Comparison of ENCODE assay signal across 36 cellular contexts in genomic region chr6:161745128-161745527, GRCh38.
"Had no signal": no experiment of that assay in that cellular context is flagged by ENCODE, and none has a peak within 500 bp of the region (broad histone marks: within the 10 kb centered on the region; RNA-seq: fewer than 3 reads in every experiment).

No MANE protein-coding gene starts in this region.

- H3K9me3 ChIP-seq: ascending aorta had no signal

- H3K9me3 Mint-ChIP-seq: activated B cell treated with CpG ODN at 0.5 μM for 24 hours; activated CD4-positive, alpha-beta memory T cell treated with anti-CD3 and anti-CD28 coated beads, Interleukin-2, amount 10 ng/mL, durations not matched to agents 7 days and 5 days; activated naive CD4-positive, alpha-beta T cell treated with anti-CD3 and anti-CD28 coated beads, Interleukin-2, amount 50 U/mL, for 24 hours; activated naive CD8-positive, alpha-beta T cell treated with anti-CD3 and anti-CD28 coated beads, Interleukin-2, amount 10 ng/mL, durations not matched to agents 7 days and 5 days; activated naive CD8-positive, alpha-beta T cell treated with anti-CD3 and anti-CD28 coated beads, Interleukin-2, amount 50 U/mL, for 24 hours; activated T-helper 2 cell treated with anti-CD3 and anti-CD28 coated beads, Interferon-gamma antibody, Interleukin-2, Interleukin-4, amounts not matched to agents 10 μg/mL and 5 μg/mL and 100 μg/mL, durations not matched to agents 14 hours and 24 hours and 36 hours; central memory CD8-positive, alpha-beta T cell; T-helper 1 cell treated with Interleukin-12 subunit alpha and Interleukin-12 subunit beta and Interleukin-4 antibody, amounts not matched to agents 30 μg/mL and 1 μg/mL, for 36 hours; T-helper 2 cell treated with Interferon-gamma antibody and Interleukin-4, amounts not matched to agents 5 μg/mL and 100 μg/mL, for 36 hours had no signal

- H3K36me3 Mint-ChIP-seq: activated CD8-positive, alpha-beta memory T cell treated with anti-CD3 and anti-CD28 coated beads, Interleukin-2, amount 10 ng/mL, durations not matched to agents 7 days and 5 days; activated naive CD4-positive, alpha-beta T cell treated with anti-CD3 and anti-CD28 coated beads, Interleukin-2, amount 10 ng/mL, durations not matched to agents 7 days and 5 days; activated naive CD4-positive, alpha-beta T cell treated with anti-CD3 and anti-CD28 coated beads, Interleukin-2, amount 50 U/mL, for 24 hours; activated naive CD8-positive, alpha-beta T cell treated with anti-CD3 and anti-CD28 coated beads, Interleukin-2, amount 10 ng/mL, durations not matched to agents 7 days and 5 days had no signal

- DNase-seq: activated B cell treated with CpG ODN at 0.5 μM for 24 hours; activated CD4-positive, alpha-beta memory T cell treated with anti-CD3 and anti-CD28 coated beads, Interleukin-2, amount 10 ng/mL, durations not matched to agents 7 days and 5 days; activated CD4-positive, alpha-beta T cell treated with anti-CD3 and anti-CD28 coated beads for 48 hours; activated CD4-positive, alpha-beta T cell treated with anti-CD3 and anti-CD28 coated beads, Interleukin-2, amount 10 ng/mL, durations not matched to agents 7 days and 5 days; activated CD4-positive, alpha-beta T cell treated with anti-CD3 and anti-CD28 coated beads, Interleukin-2, amount 50 U/mL, for 48 hours; activated CD4-positive, CD25-positive, alpha-beta regulatory T cell treated with anti-CD3 and anti-CD28 coated beads, Interleukin-2, amount 50 U/mL, for 72 hours; activated CD8-positive, alpha-beta memory T cell treated with anti-CD3 and anti-CD28 coated beads for 24 hours; activated CD8-positive, alpha-beta memory T cell treated with anti-CD3 and anti-CD28 coated beads, Interleukin-2, amount 10 ng/mL, durations not matched to agents 7 days and 5 days; activated CD8-positive, alpha-beta memory T cell treated with anti-CD3 and anti-CD28 coated beads, Interleukin-2, amount 50 U/mL, for 48 hours; activated CD8-positive, alpha-beta T cell treated with anti-CD3 and anti-CD28 coated beads, Interleukin-2, amount 10 ng/mL, durations not matched to agents 7 days and 5 days; activated effector memory CD4-positive, alpha-beta T cell treated with Interleukin-2 at 50 U/mL for 16 hours; activated gamma-delta T cell; activated naive CD4-positive, alpha-beta T cell treated with anti-CD3 and anti-CD28 coated beads, Interleukin-2, amount 10 ng/mL, durations not matched to agents 7 days and 5 days; activated naive CD4-positive, alpha-beta T cell treated with Interleukin-2 at 50 U/mL for 16 hours; activated naive CD8-positive, alpha-beta T cell treated with anti-CD3 and anti-CD28 coated beads, Interleukin-2, amount 10 ng/mL, durations not matched to agents 7 days and 5 days; activated naive CD8-positive, alpha-beta T cell treated with anti-CD3 and anti-CD28 coated beads, Interleukin-2, amount 50 U/mL, for 24 hours; activated T-cell treated with anti-CD3 and anti-CD28 coated beads, Interleukin-2, amount 50 U/mL, for 24 hours; activated T-cell treated with anti-CD3 and anti-CD28 coated beads, Interleukin-2, amount 50 U/mL, for 48 hours; amygdala; anterior cingulate cortex; caudate nucleus; cerebellar nuclear complex; T-helper 1 cell; T-helper 2 cell; T-helper 9 cell had no signal

- FAIRE-seq: bronchial epithelial cell, TTC549 had no signal

- H3K27ac Mint-ChIP-seq: activated B cell treated with CpG ODN at 0.5 μM for 24 hours; activated CD4-positive, alpha-beta memory T cell treated with anti-CD3 and anti-CD28 coated beads, Interleukin-2, amount 10 ng/mL, durations not matched to agents 7 days and 5 days; activated CD4-positive, alpha-beta T cell treated with anti-CD3 and anti-CD28 coated beads, Interleukin-2, amount 10 ng/mL, durations not matched to agents 7 days and 5 days; activated CD8-positive, alpha-beta memory T cell treated with anti-CD3 and anti-CD28 coated beads, Interleukin-2, amount 10 ng/mL, durations not matched to agents 7 days and 5 days; activated CD8-positive, alpha-beta T cell treated with anti-CD3 and anti-CD28 coated beads, Interleukin-2, amount 10 ng/mL, durations not matched to agents 7 days and 5 days; activated naive CD4-positive, alpha-beta T cell treated with anti-CD3 and anti-CD28 coated beads, Interleukin-2, amount 10 ng/mL, durations not matched to agents 7 days and 5 days; activated naive CD4-positive, alpha-beta T cell treated with anti-CD3 and anti-CD28 coated beads, Interleukin-2, amount 50 U/mL, for 24 hours; activated naive CD8-positive, alpha-beta T cell; activated naive CD8-positive, alpha-beta T cell treated with anti-CD3 and anti-CD28 coated beads, Interleukin-2, amount 10 ng/mL, durations not matched to agents 7 days and 5 days; activated naive CD8-positive, alpha-beta T cell treated with anti-CD3 and anti-CD28 coated beads, Interleukin-2, amount 50 U/mL, for 24 hours; activated T-cell treated with anti-CD3 and anti-CD28 coated beads, Interleukin-2, amount 50 U/mL, for 24 hours; activated T-helper 2 cell treated with anti-CD3 and anti-CD28 coated beads, Interferon-gamma antibody, Interleukin-2, Interleukin-4, amounts not matched to agents 10 μg/mL and 5 μg/mL and 100 μg/mL, durations not matched to agents 14 hours and 24 hours and 36 hours; T-helper 1 cell treated with Interleukin-12 subunit alpha and Interleukin-12 subunit beta and Interleukin-4 antibody, amounts not matched to agents 30 μg/mL and 1 μg/mL, for 36 hours; T-helper 2 cell treated with Interferon-gamma antibody and Interleukin-4, amounts not matched to agents 5 μg/mL and 100 μg/mL, for 36 hours had no signal

- H3K36me3 ChIP-seq: ascending aorta, cardiac muscle cell had no signal

- ATAC-seq: activated CD8-positive, alpha-beta memory T cell treated with anti-CD3 and anti-CD28 coated beads, Interleukin-2, amount 10 ng/mL, durations not matched to agents 7 days and 5 days; activated CD8-positive, alpha-beta T cell treated with anti-CD3 and anti-CD28 coated beads, Interleukin-2, amount 10 ng/mL, durations not matched to agents 7 days and 5 days; activated naive CD8-positive, alpha-beta T cell treated with anti-CD3 and anti-CD28 coated beads, Interleukin-2, amount 50 U/mL, for 24 hours had no signal

- H3K4me1 Mint-ChIP-seq: activated B cell treated with CpG ODN at 0.5 μM for 24 hours; activated CD4-positive, alpha-beta memory T cell treated with anti-CD3 and anti-CD28 coated beads, Interleukin-2, amount 10 ng/mL, durations not matched to agents 7 days and 5 days; activated naive CD4-positive, alpha-beta T cell treated with anti-CD3 and anti-CD28 coated beads, Interleukin-2, amount 10 ng/mL, durations not matched to agents 7 days and 5 days; activated naive CD4-positive, alpha-beta T cell treated with anti-CD3 and anti-CD28 coated beads, Interleukin-2, amount 50 U/mL, for 24 hours; activated naive CD8-positive, alpha-beta T cell treated with anti-CD3 and anti-CD28 coated beads, Interleukin-2, amount 10 ng/mL, durations not matched to agents 7 days and 5 days; activated naive CD8-positive, alpha-beta T cell treated with anti-CD3 and anti-CD28 coated beads, Interleukin-2, amount 50 U/mL, for 24 hours; central memory CD8-positive, alpha-beta T cell had no signal

- H3K27me3 Mint-ChIP-seq: activated B cell treated with CpG ODN at 0.5 μM for 24 hours; activated CD4-positive, alpha-beta memory T cell treated with anti-CD3 and anti-CD28 coated beads, Interleukin-2, amount 10 ng/mL, durations not matched to agents 7 days and 5 days; activated CD4-positive, alpha-beta T cell treated with anti-CD3 and anti-CD28 coated beads, Interleukin-2, amount 10 ng/mL, durations not matched to agents 7 days and 5 days; activated CD8-positive, alpha-beta memory T cell treated with anti-CD3 and anti-CD28 coated beads, Interleukin-2, amount 10 ng/mL, durations not matched to agents 7 days and 5 days; activated naive CD4-positive, alpha-beta T cell treated with anti-CD3 and anti-CD28 coated beads, Interleukin-2, amount 10 ng/mL, durations not matched to agents 7 days and 5 days; activated naive CD4-positive, alpha-beta T cell treated with anti-CD3 and anti-CD28 coated beads, Interleukin-2, amount 50 U/mL, for 24 hours; activated naive CD8-positive, alpha-beta T cell; activated naive CD8-positive, alpha-beta T cell treated with anti-CD3 and anti-CD28 coated beads, Interleukin-2, amount 10 ng/mL, durations not matched to agents 7 days and 5 days; activated naive CD8-positive, alpha-beta T cell treated with anti-CD3 and anti-CD28 coated beads, Interleukin-2, amount 50 U/mL, for 24 hours; activated T-cell treated with anti-CD3 and anti-CD28 coated beads, Interleukin-2, amount 50 U/mL, for 24 hours; central memory CD8-positive, alpha-beta T cell had no signal

- H3K4me3 Mint-ChIP-seq: activated B cell treated with CpG ODN at 0.5 μM for 24 hours; activated CD4-positive, alpha-beta memory T cell treated with anti-CD3 and anti-CD28 coated beads, Interleukin-2, amount 10 ng/mL, durations not matched to agents 7 days and 5 days; activated CD4-positive, alpha-beta T cell treated with anti-CD3 and anti-CD28 coated beads, Interleukin-2, amount 10 ng/mL, durations not matched to agents 7 days and 5 days; activated CD8-positive, alpha-beta memory T cell treated with anti-CD3 and anti-CD28 coated beads, Interleukin-2, amount 10 ng/mL, durations not matched to agents 7 days and 5 days; activated CD8-positive, alpha-beta T cell treated with anti-CD3 and anti-CD28 coated beads, Interleukin-2, amount 10 ng/mL, durations not matched to agents 7 days and 5 days; activated naive CD4-positive, alpha-beta T cell treated with anti-CD3 and anti-CD28 coated beads, Interleukin-2, amount 10 ng/mL, durations not matched to agents 7 days and 5 days; activated naive CD4-positive, alpha-beta T cell treated with anti-CD3 and anti-CD28 coated beads, Interleukin-2, amount 50 U/mL, for 24 hours; activated naive CD8-positive, alpha-beta T cell; activated naive CD8-positive, alpha-beta T cell treated with anti-CD3 and anti-CD28 coated beads, Interleukin-2, amount 10 ng/mL, durations not matched to agents 7 days and 5 days; activated naive CD8-positive, alpha-beta T cell treated with anti-CD3 and anti-CD28 coated beads, Interleukin-2, amount 50 U/mL, for 24 hours; activated T-cell treated with anti-CD3 and anti-CD28 coated beads, Interleukin-2, amount 50 U/mL, for 24 hours; central memory CD8-positive, alpha-beta T cell; T-helper 1 cell treated with Interleukin-12 subunit alpha and Interleukin-12 subunit beta and Interleukin-4 antibody, amounts not matched to agents 30 μg/mL and 1 μg/mL, for 36 hours; T-helper 2 cell treated with Interferon-gamma antibody and Interleukin-4, amounts not matched to agents 5 μg/mL and 100 μg/mL, for 36 hours had no signal

- H3K27me3 ChIP-seq: ascending aorta, cardiac muscle cell had no signal

- H3K4me1 ChIP-seq: ascending aorta had no signal

- H3K27ac ChIP-seq: ascending aorta, cardiac muscle cell, VCaP had no signal

- H3K4me3 ChIP-seq: ascending aorta, cardiac muscle cell had no signal
